ENCODE assay signal across 25 cellular contexts in genomic region chr1:56834137-56834900, GRCh38. TPM values are rescaled to one million over a fixed set of nuclear protein-coding genes. Genes with fewer than 3 reads are reported as not detected.
DNase-seq lines count a peak whose midpoint lies in the region; ATAC-seq and TF ChIP-seq lines count a peak whose summit lies in the region.
"Had no signal": no experiment of that assay in that cellular context is flagged by ENCODE, and none has a peak within 500 bp of the region (broad histone marks: within the 10 kb centered on the region; RNA-seq: fewer than 3 reads in every experiment).

No MANE protein-coding gene starts in this region.

- DNase-seq in right atrium auricular region (ENCODE audit: low spot score) (peak; percentile 13), Right ventricle myocardium inferior (ENCODE audit: missing footprints) (no peak), osteocyte (ENCODE audit: extremely low spot score, unreplicated experiment) (peak; percentile 38), GM19240 (ENCODE audit: insufficient read length, low spot score) (no peak)
- DNase-seq in Jurkat, Clone E6-1 (ENCODE audit: low read depth, low spot score): peak; percentile 21
- DNase-seq in natural killer cell treated with Interleukin-12 subunit alpha and Interleukin-12 subunit beta and Interleukin-15 and Interleukin-18, amount 100 ng/mL, for 72 hours (ENCODE audit: low spot score): no peak
- DNase-seq in stimulated activated CD4-positive, alpha-beta T cell treated with anti-CD3 and anti-CD28 coated beads, Interleukin-4, amount 100 ng/mL, for 1 hour: no peak
- DNase-seq: AML-193; BE2C; CD4-positive, alpha-beta T cell; CD8-positive, alpha-beta memory T cell; DMS 273 treated with DMSO at 0.1 percent for 48 hours; DMS79; EL; GDM1; GM23248; H7; HCEC 1CT had no signal

- intact Hi-C loops in Right ventricle myocardium inferior (cut with DNase I): loop anchor here (5.0 to 10.0 kb wide), 4 partner anchors 130 to 1320 kb away; partner anchors contain the start of gene C8B

- no peaks in the 10 kb centered on the region for H3K36me3 Mint-ChIP-seq in natural killer cell treated with Interleukin-12 subunit alpha and Interleukin-12 subunit beta and Interleukin-15 and Interleukin-18, amount 100 ng/mL, for 72 hours
- H3K36me3 Mint-ChIP-seq in osteocyte (ENCODE audit: unreplicated experiment): peaks cover 2% of the 10 kb centered on the region
- H3K36me3 Mint-ChIP-seq: CD14-positive monocyte; CD8-positive, alpha-beta memory T cell had no signal

- ATAC-seq in Right ventricle myocardium inferior (no peak), esophagus mucosa (no peak)
- peak; percentile 51 to 56 for ATAC-seq in natural killer cell treated with Interleukin-12 subunit alpha and Interleukin-12 subunit beta and Interleukin-15 and Interleukin-18, amount 100 ng/mL, for 72 hours
- ATAC-seq: GM12878 had no signal

- H3K27ac Mint-ChIP-seq in natural killer cell treated with Interleukin-12 subunit alpha and Interleukin-12 subunit beta and Interleukin-15 and Interleukin-18, amount 100 ng/mL, for 72 hours: peak overlapping the region in 1 of 2 donors; percentile 79
- no peak overlapping the region for H3K27ac Mint-ChIP-seq in osteocyte (ENCODE audit: unreplicated experiment)
- H3K27ac Mint-ChIP-seq: CD14-positive monocyte; CD4-positive, alpha-beta T cell; CD8-positive, alpha-beta memory T cell had no signal

- no peaks in the 10 kb centered on the region for H3K27me3 ChIP-seq in right atrium auricular region
- H3K27me3 ChIP-seq: BE2C; BLaER1 treated with 17β-estradiol and CSF1 and Interleukin-3, amounts not matched to agents 10 nM and 100 nM had no signal

- no peak for TF ChIP-seq CTCF in right atrium auricular region (IDR thresholded peaks at IDR 0.05)
- TF ChIP-seq CTCF in osteocyte (IDR thresholded peaks at IDR 0.05): no peak

- H3K27me3 Mint-ChIP-seq in natural killer cell treated with Interleukin-12 subunit alpha and Interleukin-12 subunit beta and Interleukin-15 and Interleukin-18, amount 100 ng/mL, for 72 hours: peaks cover 5 to 7% of the 10 kb centered on the region in 2 donors
- H3K27me3 Mint-ChIP-seq in osteocyte (ENCODE audit: unreplicated experiment): no peaks in the 10 kb centered on the region

- peaks cover 0 to 3% of the 10 kb centered on the region in 2 donors for H3K4me1 ChIP-seq in right atrium auricular region
- H3K4me1 ChIP-seq: BE2C had no signal

- peaks cover 8 to 25% of the 10 kb centered on the region in 2 donors for H3K4me1 Mint-ChIP-seq in natural killer cell treated with Interleukin-12 subunit alpha and Interleukin-12 subunit beta and Interleukin-15 and Interleukin-18, amount 100 ng/mL, for 72 hours (ENCODE audit: low read depth in 2 of 2)
- peaks cover 28% of the 10 kb centered on the region for H3K4me1 Mint-ChIP-seq in osteocyte (ENCODE audit: unreplicated experiment)
- H3K4me1 Mint-ChIP-seq: CD14-positive monocyte had no signal

- H3K9me3 Mint-ChIP-seq in natural killer cell treated with Interleukin-12 subunit alpha and Interleukin-12 subunit beta and Interleukin-15 and Interleukin-18, amount 100 ng/mL, for 72 hours: no peaks in the 10 kb centered on the region
- H3K9me3 Mint-ChIP-seq in osteocyte (ENCODE audit: unreplicated experiment): no peaks in the 10 kb centered on the region
- H3K9me3 Mint-ChIP-seq: CD4-positive, alpha-beta T cell had no signal

- H3K9me3 ChIP-seq in right atrium auricular region: peaks cover 0 to under 1% of the 10 kb centered on the region in 2 donors
- H3K9me3 ChIP-seq: BE2C had no signal

- no peak overlapping the region for H3K4me3 Mint-ChIP-seq in natural killer cell treated with Interleukin-12 subunit alpha and Interleukin-12 subunit beta and Interleukin-15 and Interleukin-18, amount 100 ng/mL, for 72 hours
- no peak overlapping the region for H3K4me3 Mint-ChIP-seq in osteocyte (ENCODE audit: unreplicated experiment)
- H3K4me3 Mint-ChIP-seq: CD14-positive monocyte; CD4-positive, alpha-beta T cell; CD8-positive, alpha-beta memory T cell had no signal

- no peak overlapping the region for H3K27ac ChIP-seq in right atrium auricular region
- H3K27ac ChIP-seq: 22Rv1; BLaER1 treated with 17β-estradiol and CSF1 and Interleukin-3, amounts not matched to agents 10 nM and 100 nM; GM23248 had no signal

- H3K36me3 ChIP-seq in right atrium auricular region: no peaks in the 10 kb centered on the region
- H3K36me3 ChIP-seq: BE2C; BLaER1 treated with 17β-estradiol and CSF1 and Interleukin-3, amounts not matched to agents 10 nM and 100 nM had no signal

- H3K4me3 ChIP-seq in right atrium auricular region: no peak overlapping the region
- H3K4me3 ChIP-seq in Jurkat, Clone E6-1 (ENCODE audit: low read length): no peak overlapping the region
- H3K4me3 ChIP-seq: BLaER1 treated with 17β-estradiol and CSF1 and Interleukin-3, amounts not matched to agents 10 nM and 100 nM; GM12878; GM23248 had no signal

RNA-seq across cellular contexts. Expression of gene FYB2, which starts 15.1 kb away (rescaled TPM):
- under 1 TPM; 0.39 to 0.70 TPM for total RNA-seq in right atrium auricular region
- total RNA-seq in Right ventricle myocardium inferior: 14.0 TPM
- polyA plus RNA-seq in Jurkat, Clone E6-1 (2012; ENCODE audit: insufficient read depth, insufficient read length): not detected
- total RNA-seq in natural killer cell treated with Interleukin-12 subunit alpha and Interleukin-12 subunit beta and Interleukin-15 and Interleukin-18, amount 100 ng/mL, for 72 hours: not detected
- not detected in 2 replicates for total RNA-seq in osteocyte
- total RNA-seq in esophagus mucosa: 0.36 TPM
- total RNA-seq: CD4-positive, alpha-beta T cell; CD8-positive, alpha-beta memory T cell; GM23248; H7 had no signal
- polyA plus RNA-seq: AG04450; CD14-positive monocyte; CD8-positive, alpha-beta memory T cell; GM23248 had no signal

RNA-seq across cellular contexts. Expression of gene C8A, which starts 20.3 kb away (rescaled TPM):
- total RNA-seq in right atrium auricular region (not detected), Right ventricle myocardium inferior (not detected), osteocyte (not detected in 2 replicates), esophagus mucosa (not detected)
- not detected for polyA plus RNA-seq in Jurkat, Clone E6-1 (2012; ENCODE audit: insufficient read depth, insufficient read length)
- not detected for total RNA-seq in natural killer cell treated with Interleukin-12 subunit alpha and Interleukin-12 subunit beta and Interleukin-15 and Interleukin-18, amount 100 ng/mL, for 72 hours
- total RNA-seq: CD4-positive, alpha-beta T cell; CD8-positive, alpha-beta memory T cell; GM12878; GM23248; H1; H7 had no signal
- polyA plus RNA-seq: AG04450; CD14-positive monocyte; CD8-positive, alpha-beta memory T cell; GM12878; GM23248; H1 had no signal

Comparison
In these comparisons a context has a peak if more than half of its experiments do, and no peak if none do; other contexts are left out.
1. DNase-seq: peak in right atrium auricular region (single experiment), Jurkat, Clone E6-1 (single experiment) and osteocyte (single experiment); none in Right ventricle myocardium inferior (single experiment), natural killer cell treated with Interleukin-12 subunit alpha and Interleukin-12 subunit beta and Interleukin-15 and Interleukin-18, amount 100 ng/mL, for 72 hours (single experiment), stimulated activated CD4-positive, alpha-beta T cell treated with anti-CD3 and anti-CD28 coated beads, Interleukin-4, amount 100 ng/mL, for 1 hour (single experiment) and GM19240 (single experiment).
2. ATAC-seq: peak in natural killer cell treated with Interleukin-12 subunit alpha and Interleukin-12 subunit beta and Interleukin-15 and Interleukin-18, amount 100 ng/mL, for 72 hours (2 of 2); none in Right ventricle myocardium inferior (single experiment) and esophagus mucosa (single experiment).